In genomic region chr17:4942760-4943508, GRCh38 we compare ENCODE assay signal across 13 cellular contexts. TPM values are rescaled to one million over a fixed set of nuclear protein-coding genes. Genes with fewer than 3 reads are reported as not detected.
A peak's percentile ranks its signal among the peaks of the same experiment; 100 is the strongest.
DNase-seq lines count a peak whose midpoint lies in the region; ATAC-seq and TF ChIP-seq lines count a peak whose summit lies in the region.
"Had no signal": no experiment of that assay in that cellular context is flagged by ENCODE, and none has a peak within 500 bp of the region (broad histone marks: within the 10 kb centered on the region; RNA-seq: fewer than 3 reads in every experiment).

No MANE protein-coding gene starts in this region.

- H2AFZ ChIP-seq in smooth muscle cell (ENCODE audit: low read depth): no peak overlapping the region
- H2AFZ ChIP-seq: PC-9 had no signal

- H3K4me1 ChIP-seq in smooth muscle cell (ENCODE audit: low read depth): peaks cover 25% of the 10 kb centered on the region

- no peaks in the 10 kb centered on the region for H3K9me3 ChIP-seq in smooth muscle cell (replicated peaks; ENCODE audit: low read depth)

- H4K20me1 ChIP-seq in smooth muscle cell (ENCODE audit: low read depth): peaks cover 40% of the 10 kb centered on the region

- H3K4me3 ChIP-seq in smooth muscle cell: no peak overlapping the region
- H3K4me3 ChIP-seq: PC-9 had no signal

- no peak overlapping the region for H3K9ac ChIP-seq in smooth muscle cell (ENCODE audit: low read depth)

- DNase-seq in activated CD4-positive, alpha-beta T cell treated with anti-CD3 and anti-CD28 coated beads for 36 hours: no peak
- DNase-seq in activated CD4-positive, alpha-beta T cell treated with anti-CD3 and anti-CD28 coated beads, Interleukin-2, amount 50 U/mL, for 48 hours: no peak
- DNase-seq in RWPE1 (ENCODE audit: low spot score) (no peak), endothelial cell (ENCODE audit: low spot score) (no peak), smooth muscle cell (lab: John Stamatoyannopoulos, UW; ENCODE audit: unreplicated experiment) (no peak), NCI-H2227 (lab: John Stamatoyannopoulos, UW; ENCODE audit: unreplicated experiment) (no peak), HuH-7.5 (ENCODE audit: low spot score) (no peak)
- DNase-seq: anterior cingulate cortex, NCI-H1694 treated with DMSO at 0.1 percent for 48 hours, PC-9 had no signal

- POLR2A ChIA-PET in activated CD4-positive, alpha-beta T cell treated with anti-CD3 and anti-CD28 coated beads for 36 hours (lab: Charles Lee): interaction anchor here (9.2 kb wide), 1 partner anchor 25 kb away, joined by 80 read pairs; the partner anchor contains the start of gene SPAG7
- POLR2A ChIA-PET in RWPE1 (lab: Yijun Ruan, JAX; ENCODE audit: low non-redundant PET): no interaction called here

- peak overlapping the region; percentile 97 for H3K27ac Mint-ChIP-seq in activated CD4-positive, alpha-beta T cell treated with anti-CD3 and anti-CD28 coated beads for 36 hours
- H3K27ac Mint-ChIP-seq in endothelial cell (ENCODE audit: unreplicated experiment): peak overlapping the region; percentile 67

- peaks cover 40% of the 10 kb centered on the region for H3F3A ChIP-seq in smooth muscle cell (ENCODE audit: low read depth)

- H3K4me3 Mint-ChIP-seq in activated CD4-positive, alpha-beta T cell treated with anti-CD3 and anti-CD28 coated beads for 36 hours: peak overlapping the region; percentile 99
- peak overlapping the region; percentile 62 for H3K4me3 Mint-ChIP-seq in endothelial cell (ENCODE audit: unreplicated experiment)

- no peaks in the 10 kb centered on the region for H3K27me3 Mint-ChIP-seq in activated CD4-positive, alpha-beta T cell treated with anti-CD3 and anti-CD28 coated beads for 36 hours
- H3K27me3 Mint-ChIP-seq in endothelial cell (ENCODE audit: unreplicated experiment): peaks cover 28% of the 10 kb centered on the region

- H3K4me1 Mint-ChIP-seq in activated CD4-positive, alpha-beta T cell treated with anti-CD3 and anti-CD28 coated beads for 36 hours: peaks cover 58% of the 10 kb centered on the region
- peaks cover 44% of the 10 kb centered on the region for H3K4me1 Mint-ChIP-seq in endothelial cell (ENCODE audit: unreplicated experiment)

- H3K4me2 ChIP-seq in smooth muscle cell: no peak overlapping the region

- H3K79me2 ChIP-seq in smooth muscle cell (ENCODE audit: low read depth): peaks cover 75% of the 10 kb centered on the region

- WGBS in smooth muscle cell (ENCODE audit: low lambda C conversion rate): 83% methylated on average over 13 of the region's 13 CpGs

- H3K9me3 Mint-ChIP-seq in activated CD4-positive, alpha-beta T cell treated with anti-CD3 and anti-CD28 coated beads for 36 hours (ENCODE audit: low read depth): no peaks in the 10 kb centered on the region
- no peaks in the 10 kb centered on the region for H3K9me3 Mint-ChIP-seq in endothelial cell (ENCODE audit: unreplicated experiment)

- peaks cover 87% of the 10 kb centered on the region for H3K36me3 Mint-ChIP-seq in activated CD4-positive, alpha-beta T cell treated with anti-CD3 and anti-CD28 coated beads for 36 hours (ENCODE audit: low read depth)
- peaks cover 33% of the 10 kb centered on the region for H3K36me3 Mint-ChIP-seq in endothelial cell (ENCODE audit: low read depth, unreplicated experiment)

- CTCF ChIA-PET in activated CD4-positive, alpha-beta T cell treated with anti-CD3 and anti-CD28 coated beads for 36 hours (lab: Charles Lee): interaction anchor here (0.8 kb wide), 1 partner anchor 34 kb away, joined by 3 read pairs; no protein-coding TSS in a partner anchor
- CTCF ChIA-PET in RWPE1 (lab: Yijun Ruan, JAX): interaction anchor here (0.6 kb wide), 1 partner anchor 39 kb away, joined by 3 read pairs; no protein-coding TSS in a partner anchor

- no peaks in the 10 kb centered on the region for H3K27me3 ChIP-seq in smooth muscle cell (ENCODE audit: low read depth)

- H3K27ac ChIP-seq in RWPE1 (peak overlapping the region; percentile 100), smooth muscle cell (ENCODE audit: low read depth) (peak overlapping the region; percentile 96)
- H3K27ac ChIP-seq: PC-9 had no signal

- intact Hi-C loops in activated CD4-positive, alpha-beta T cell treated with anti-CD3 and anti-CD28 coated beads for 36 hours (cut with DNase I, micrococcal nuclease): loop anchor here (5.0 to 10.0 kb wide), 7 partner anchors 36 to 1221 kb away; partner anchors contain the start of genes ANKFY1 (in 1 of the 2), ATP2A3 (in 1 of the 2), GGT6 (in 1 of the 2) and HASPIN (in 1 of the 2)

- TF ChIP-seq CTCF in RWPE1 (conservative IDR thresholded peaks at IDR 0.05; ENCODE audit: low read depth) (no peak), endothelial cell (IDR thresholded peaks at IDR 0.05; ENCODE audit: unreplicated experiment) (no peak), smooth muscle cell (IDR thresholded peaks at IDR 0.05; ENCODE audit: borderline replicate concordance, insufficient read depth, poor library complexity, severe bottlenecking) (no peak)

- ATAC-seq in activated CD4-positive, alpha-beta T cell treated with anti-CD3 and anti-CD28 coated beads for 36 hours: no peak
- no peak for ATAC-seq in HG03469 (IDR thresholded peaks at IDR 0.05; ENCODE audit: unreplicated experiment)

- no peaks in the 10 kb centered on the region for H3K36me3 ChIP-seq in smooth muscle cell (ENCODE audit: low read depth)

RNA-seq across cellular contexts. Expression of gene RNF167, which starts 2.9 kb away (rescaled TPM):
- 100 to 1,000 TPM; 147 to 189 TPM for total RNA-seq in activated CD4-positive, alpha-beta T cell treated with anti-CD3 and anti-CD28 coated beads for 36 hours
- 92.3 TPM for total RNA-seq in endothelial cell (ENCODE audit: unreplicated experiment)
- 23.7 and 39.6 TPM in 2 replicates for total RNA-seq in smooth muscle cell
- 59.4 and 61.6 TPM in 2 replicates for polyA plus RNA-seq in smooth muscle cell

RNA-seq across cellular contexts. Expression of gene SLC25A11, which starts 3.1 kb away (rescaled TPM):
- total RNA-seq in activated CD4-positive, alpha-beta T cell treated with anti-CD3 and anti-CD28 coated beads for 36 hours: 10 to 100 TPM; 74.2 to 77.9 TPM
- total RNA-seq in endothelial cell (ENCODE audit: unreplicated experiment) (47.5 TPM), smooth muscle cell (29.9 and 39.3 TPM in 2 replicates)
- 64.9 and 67.5 TPM in 2 replicates for polyA plus RNA-seq in smooth muscle cell

RNA-seq across cellular contexts. Expression of gene PFN1, which starts 5.4 kb away (rescaled TPM):
- total RNA-seq in activated CD4-positive, alpha-beta T cell treated with anti-CD3 and anti-CD28 coated beads for 36 hours: 1,000 to 10,000 TPM; 1,809 to 1,911 TPM
- total RNA-seq in endothelial cell (ENCODE audit: unreplicated experiment) (874 TPM), smooth muscle cell (681 and 838 TPM in 2 replicates)
- polyA plus RNA-seq in smooth muscle cell: 1,482 and 1,485 TPM in 2 replicates

RNA-seq across cellular contexts. Expression of gene ENO3, which starts 8.0 kb away (rescaled TPM):
- total RNA-seq in activated CD4-positive, alpha-beta T cell treated with anti-CD3 and anti-CD28 coated beads for 36 hours: 10 to 100 TPM; 32.0 to 32.9 TPM
- total RNA-seq in endothelial cell (ENCODE audit: unreplicated experiment): 7.3 TPM
- 2.4 and 5.9 TPM in 2 replicates for total RNA-seq in smooth muscle cell
- polyA plus RNA-seq in smooth muscle cell: 13.1 and 14.5 TPM in 2 replicates

RNA-seq across cellular contexts. Expression of gene GP1BA, which starts 10.9 kb away (rescaled TPM):
- total RNA-seq in activated CD4-positive, alpha-beta T cell treated with anti-CD3 and anti-CD28 coated beads for 36 hours: not detected
- 1.3 TPM for total RNA-seq in endothelial cell (ENCODE audit: unreplicated experiment)
- not detected in 2 replicates for total RNA-seq in smooth muscle cell
- 0.07 and 0.41 TPM in 2 replicates for polyA plus RNA-seq in smooth muscle cell
- total RNA-seq: fibroblast of lung, kidney epithelial cell, PC-9 had no signal
- polyA plus RNA-seq: fibroblast of lung had no signal
